ENCODE assay signal across 8 cellular contexts in the genomic region with DNA sequence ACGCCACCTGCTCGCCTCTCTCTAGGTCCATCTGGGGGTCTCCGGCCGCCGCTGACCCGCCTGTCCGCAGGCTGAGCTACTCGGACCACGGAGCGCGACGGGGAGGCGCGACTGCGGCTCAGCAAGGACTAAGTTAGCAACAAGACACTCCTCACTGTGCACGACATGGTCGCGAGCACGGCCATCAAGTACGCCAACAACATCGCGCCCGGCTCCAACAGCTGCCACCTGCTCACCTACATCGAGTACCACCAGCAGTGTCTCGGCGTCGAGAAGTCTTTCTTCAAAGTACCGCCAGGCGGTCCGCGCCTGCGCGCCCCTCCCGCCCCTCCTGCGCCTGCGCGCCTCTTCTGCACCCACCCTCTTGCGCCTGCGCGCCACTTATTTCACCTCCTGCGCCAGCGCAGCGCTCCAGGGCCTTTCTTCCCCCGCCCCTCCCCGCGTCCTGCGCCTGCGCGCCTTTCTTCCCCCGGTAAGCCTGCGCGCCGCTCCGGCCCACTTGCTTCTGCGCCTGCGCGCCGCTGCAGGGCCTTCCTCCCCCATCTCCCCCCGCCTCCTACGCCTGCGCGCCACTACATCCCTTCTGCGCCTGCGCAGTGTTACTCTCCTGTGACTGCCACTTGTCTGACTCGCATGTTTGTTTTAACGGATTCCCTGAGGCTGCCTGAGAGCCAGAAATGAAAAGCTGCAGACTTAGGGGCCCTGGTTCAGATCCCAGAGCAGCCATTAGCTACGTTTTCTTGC.
DNase-seq lines count a peak whose midpoint lies in the region; ATAC-seq and TF ChIP-seq lines count a peak whose summit lies in the region.

No MANE protein-coding gene starts in this region.

- H3K27me3 ChIP-seq in mammary epithelial cell (ENCODE audit: insufficient read depth, low read length) = no peaks in the 10 kb centered on the region
- H3K27me3 ChIP-seq in iPS-20b (ENCODE audit: insufficient read depth, low read length) = no peaks in the 10 kb centered on the region; the same call in 1 of the 2 replicates
- H3K27me3 ChIP-seq in skeletal muscle tissue (ENCODE audit: control insufficient read depth in 3 of 3, insufficient read depth in 3 of 3, low read length in 3 of 3) = no peaks in the 10 kb centered on the region

- BruUV-seq in mammary epithelial cell (replicated peaks; lab: Mats Ljungman, UMichigan) = no TSS peak

- H3K36me3 ChIP-seq in mammary epithelial cell (ENCODE audit: insufficient read depth, low read length) (no peaks in the 10 kb centered on the region), iPS-20b (ENCODE audit: insufficient read depth, low read depth, low read length) (no peaks in the 10 kb centered on the region), skeletal muscle tissue (ENCODE audit: control insufficient read depth in 3 of 3, insufficient read depth in 3 of 3, low read length in 3 of 3) (no peaks in the 10 kb centered on the region)

- CTCF ChIA-PET in mammary epithelial cell (lab: Charles Lee; ENCODE audit: low non-redundant PET) = interaction anchor here (0.5 kb wide), 1 partner anchor 212 kb away, joined by 5 read pairs; no protein-coding TSS in a partner anchor

- ATAC-seq in GM18867 (IDR thresholded peaks at IDR 0.05; ENCODE audit: unreplicated experiment) = peak; percentile 78
- peak; percentile 74 for ATAC-seq in HG03103 (IDR thresholded peaks at IDR 0.05; ENCODE audit: low read depth, unreplicated experiment)

- TF ChIP-seq CTCF in VCaP (conservative IDR thresholded peaks at IDR 0.05) (no peak; the same call in 1 of the 2 replicates), mammary epithelial cell (conservative IDR thresholded peaks at IDR 0.05 in 1 of 2, IDR thresholded peaks at IDR 0.05 in 1 of 2; ENCODE audit: extremely low read depth in 1 of 2, insufficient read depth in 1 of 2, low read depth in 1 of 2, low read length in 2 of 2) (peak; percentile 16 to 36)

- no peaks in the 10 kb centered on the region for H4K20me1 ChIP-seq in mammary epithelial cell (ENCODE audit: insufficient read depth, low read length)

- H2AFZ ChIP-seq in mammary epithelial cell (ENCODE audit: low read depth, low read length) = peak overlapping the region; percentile 100

- H3K4me3 ChIP-seq in mammary epithelial cell (replicated peaks in 1 of 3; ENCODE audit: insufficient read depth in 1 of 3, low read depth in 2 of 3, low read length in 3 of 3) (peak overlapping the region; percentile 79 to 100 (median 95)), iPS-20b (ENCODE audit: low read length) (peak overlapping the region; percentile 67), skeletal muscle tissue (ENCODE audit: low read length in 3 of 3) (peak overlapping the region; percentile 91 to 96 (median 94))

- dilution Hi-C loops in mammary epithelial cell (cut with HindIII; ENCODE audit: low sequenced_read_pairs) = no loop called here

- in situ Hi-C loops in ACHN (cut with HindIII; ENCODE audit: low pct_ligation_motif_present, low pct_unique_long_range_greater_than_20kb, low sequenced_read_pairs) = no loop called here
- in situ Hi-C loops in mammary epithelial cell (cut with MboI; ENCODE audit: low sequenced_read_pairs in 2 of 2) = no loop called here

- H3K4me1 ChIP-seq in mammary epithelial cell (ENCODE audit: insufficient read depth, low read length) (peaks cover 5% of the 10 kb centered on the region), iPS-20b (ENCODE audit: insufficient read depth, low read length) (no peaks in the 10 kb centered on the region), skeletal muscle tissue (ENCODE audit: control insufficient read depth in 3 of 3, insufficient read depth in 3 of 3, low read length in 3 of 3) (peaks cover 8 to 14% (median 12%) of the 10 kb centered on the region in 3 donors)

- H3K4me2 ChIP-seq in mammary epithelial cell (ENCODE audit: insufficient read depth, low read depth, low read length) = peak overlapping the region; percentile 100

- H3K9me3 ChIP-seq in mammary epithelial cell (replicated peaks; ENCODE audit: insufficient read depth, low read length) (no peaks in the 10 kb centered on the region), iPS-20b (ENCODE audit: insufficient read depth, low read depth, low read length) (peaks cover 17% of the 10 kb centered on the region; the same call in 1 of the 2 replicates), skeletal muscle tissue (ENCODE audit: control insufficient read depth in 3 of 3, low read length in 3 of 3) (no peaks in the 10 kb centered on the region)

- DNase-seq in ACHN (peak; percentile 96), NCI-H2171 treated with DMSO at 0.1 percent for 48 hours (lab: John Stamatoyannopoulos, UW) (peak; percentile 100), mammary epithelial cell (peak; percentile 98)

- intact Hi-C loops in mammary epithelial cell (cut with micrococcal nuclease) = loop anchor here (1.0 kb wide), 1 partner anchor 261 kb away; no protein-coding TSS in a partner anchor

- H3K9ac ChIP-seq in mammary epithelial cell (ENCODE audit: insufficient read depth, low read length) (peak overlapping the region; percentile 63), iPS-20b (ENCODE audit: low read depth, low read length) (no peak overlapping the region), skeletal muscle tissue (ENCODE audit: low read depth in 1 of 3, low read length in 3 of 3) (peak overlapping the region; percentile 82 to 83 (median 83))

- H3K79me2 ChIP-seq in mammary epithelial cell (ENCODE audit: insufficient read depth, low read length) = peaks cover 13% of the 10 kb centered on the region

- peak overlapping the region; percentile 61 for H3K27ac ChIP-seq in VCaP
- peak overlapping the region; percentile 2 for H3K27ac ChIP-seq in mammary epithelial cell (ENCODE audit: insufficient read depth, low read depth, low read length)
- no peak overlapping the region for H3K27ac ChIP-seq in iPS-20b (ENCODE audit: low read length)
- H3K27ac ChIP-seq in skeletal muscle tissue (ENCODE audit: low read depth, low read length) = no peak overlapping the region

- under 1% methylated on average over 40 of the region's 67 CpGs for WGBS in mammary epithelial cell (ENCODE audit: low coverage, missing lambda C conversion rate)

Comparison
In these comparisons a context has a peak if more than half of its experiments do, and no peak if none do; other contexts are left out.
1. H3K27ac ChIP-seq: peak in VCaP (single experiment) and mammary epithelial cell (single experiment); none in iPS-20b (single experiment) and skeletal muscle tissue (single experiment).
2. Peak in every context shown above with its lines, with median percentiles within 50 percentile points of each other: DNase-seq and H3K4me3 ChIP-seq.